Comparison of ENCODE assay signal across 24 cellular contexts in genomic region chr5:117393125-117393524, GRCh38.
"Had no signal": no experiment of that assay in that cellular context is flagged by ENCODE, and none has a peak within 500 bp of the region (broad histone marks: within the 10 kb centered on the region; RNA-seq: fewer than 3 reads in every experiment).

No MANE protein-coding gene starts in this region.

- DNase-seq: colonic mucosa; cortex of kidney; dermis blood vessel endothelial cell; dorsolateral prefrontal cortex; effector CD4-positive, alpha-beta T cell; effector CD8-positive, alpha-beta T cell; effector memory CD4-positive, alpha-beta T cell; effector memory CD8-positive, alpha-beta T cell; endodermal cell; erythroblast; esophagus squamous epithelium; foreskin fibroblast; foreskin keratinocyte; foreskin melanocyte; gastrocnemius medialis; glutamatergic neuron; head of caudate nucleus; heart left ventricle; heart right ventricle had no signal

- H3K9me3 ChIP-seq: colonic mucosa, esophagus muscularis mucosa, esophagus squamous epithelium, gastrocnemius medialis, gastroesophageal sphincter had no signal

- H3K27ac ChIP-seq: colonic mucosa, coronary artery, dorsolateral prefrontal cortex, epithelial cell of prostate, esophagus muscularis mucosa, esophagus squamous epithelium, foreskin keratinocyte, gastrocnemius medialis, gastroesophageal sphincter, heart left ventricle, heart right ventricle had no signal

- ATAC-seq: effector memory CD8-positive, alpha-beta T cell; esophagus mucosa; foreskin keratinocyte; gastrocnemius medialis; gastroesophageal sphincter had no signal

- H3K36me3 ChIP-seq: colonic mucosa, esophagus muscularis mucosa, esophagus squamous epithelium, gastrocnemius medialis, gastroesophageal sphincter, heart left ventricle, heart right ventricle had no signal

- H3K4me1 ChIP-seq: colonic mucosa, esophagus muscularis mucosa, esophagus squamous epithelium, foreskin keratinocyte, gastrocnemius medialis, gastroesophageal sphincter, heart left ventricle, heart right ventricle had no signal

- H3K27me3 ChIP-seq: colonic mucosa, dorsolateral prefrontal cortex, esophagus muscularis mucosa, esophagus squamous epithelium, foreskin keratinocyte, gastrocnemius medialis, gastroesophageal sphincter, heart left ventricle, heart right ventricle had no signal

- H3K4me3 ChIP-seq: colonic mucosa, coronary artery, dorsolateral prefrontal cortex, esophagus muscularis mucosa, esophagus squamous epithelium, gastrocnemius medialis, gastroesophageal sphincter, heart left ventricle, heart right ventricle had no signal
